ENCODE assay signal across 8 cellular contexts in genomic region chr5:100623719-100624118, GRCh38.
A peak's percentile ranks its signal among the peaks of the same experiment; 100 is the strongest.
DNase-seq lines count a peak whose midpoint lies in the region; ATAC-seq and TF ChIP-seq lines count a peak whose summit lies in the region.

No MANE protein-coding gene starts in this region.

- TF ChIP-seq CTCF in sigmoid colon (IDR thresholded peaks at IDR 0.05) = peak in 1 of 4 experiments; percentile 14

- intact Hi-C loops in sigmoid colon (cut with DNase I) = no loop called here

- no peaks in the 10 kb centered on the region for H3K9me3 ChIP-seq in sigmoid colon

- no peak for TF ChIP-seq POLR2A in sigmoid colon (IDR thresholded peaks at IDR 0.05)

- no peak overlapping the region for H3K4me3 ChIP-seq in sigmoid colon

- DNase-seq in DMS53 (lab: John Stamatoyannopoulos, UW) (peak; percentile 62), SIG-M5 treated with dmso at 0.1 percent for 504 hours (lab: John Stamatoyannopoulos, UW; ENCODE audit: unreplicated experiment) (peak; percentile 69), glomerular visceral epithelial cell (ENCODE audit: extremely low spot score) (peak; percentile 48), amniotic stem cell (lab: John Stamatoyannopoulos, UW) (no peak), cerebellar nuclear complex (lab: John Stamatoyannopoulos, UW) (no peak), sigmoid colon (no peak)

- no peaks in the 10 kb centered on the region for H3K27me3 ChIP-seq in sigmoid colon

- no peak overlapping the region for H3K27ac ChIP-seq in sigmoid colon

- no peaks in the 10 kb centered on the region for H3K4me1 ChIP-seq in sigmoid colon

- ATAC-seq in GM19351 (IDR thresholded peaks at IDR 0.05; ENCODE audit: unreplicated experiment) (peak; percentile 93), HG03378 (IDR thresholded peaks at IDR 0.05; ENCODE audit: unreplicated experiment) (peak; percentile 93)

- no peaks in the 10 kb centered on the region for H3K36me3 ChIP-seq in sigmoid colon

- no peak for TF ChIP-seq EP300 in sigmoid colon (IDR thresholded peaks at IDR 0.05)

- WGBS in sigmoid colon, 2 donors = 30 to 31% methylated on average over 2 of the region's 2 CpGs

Comparison
In these comparisons a context has a peak if more than half of its experiments do, and no peak if none do; other contexts are left out.
1. DNase-seq: peak in DMS53 (single experiment), SIG-M5 treated with dmso at 0.1 percent for 504 hours (single experiment) and glomerular visceral epithelial cell (single experiment); none in amniotic stem cell (single experiment), cerebellar nuclear complex (0 of 2) and sigmoid colon (single experiment).